Comparison of ENCODE assay signal across 1 cellular context in the genomic region with DNA sequence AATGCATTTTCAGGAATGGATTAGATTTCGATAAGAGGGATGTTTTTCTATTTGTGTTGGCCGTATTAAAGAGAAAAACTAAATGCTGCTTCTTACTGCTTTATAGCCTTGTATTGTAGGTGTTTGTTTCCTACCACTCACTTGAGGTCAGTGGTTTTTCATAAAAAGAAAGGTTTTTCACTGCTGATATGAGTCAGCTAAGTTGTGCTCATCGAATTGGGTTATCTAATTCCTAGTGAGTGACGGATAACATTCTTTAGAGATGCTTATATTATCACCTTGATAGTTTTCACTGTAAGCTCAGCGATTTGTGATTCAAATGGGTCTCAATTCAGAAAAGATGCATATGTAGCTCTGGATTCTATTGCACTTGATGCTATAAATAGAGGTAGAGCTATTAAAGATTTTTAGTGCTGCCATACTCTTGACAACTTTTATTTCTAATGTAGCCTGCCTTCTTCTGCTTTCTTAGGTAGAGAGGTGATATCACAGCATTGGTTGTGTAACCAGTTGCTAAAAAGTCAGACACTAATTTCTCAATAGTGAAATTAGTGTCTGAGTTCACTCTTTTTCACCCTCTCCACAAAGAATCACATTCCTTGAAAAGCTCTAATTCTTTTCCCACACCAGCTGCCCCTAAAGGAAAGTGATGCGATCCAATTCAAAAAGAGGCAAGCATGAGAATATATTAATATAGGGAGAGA.
TF ChIP-seq lines count a peak whose summit lies in the region.

No MANE protein-coding gene starts in this region.

TF ChIP-seq in GM12878, 131 proteins besides CTCF, POLR2A, EP300 and RAD21 (continued from another document):
- TF ChIP-seq SIN3A (IDR thresholded peaks at IDR 0.05; ENCODE audit: low read depth, low read length) (no peak), SIX5 (IDR thresholded peaks at IDR 0.05; ENCODE audit: low read depth, low read length, severe bottlenecking) (no peak), RUNX3 (IDR thresholded peaks at IDR 0.05; ENCODE audit: low read length) (peak; percentile 89), WRNIP1 (IDR thresholded peaks at IDR 0.05; ENCODE audit: borderline replicate concordance, low read depth, low read length) (no peak), BRCA1 (IDR thresholded peaks at IDR 0.05; ENCODE audit: low read depth, low read length) (no peak), HDAC2 (IDR thresholded peaks at IDR 0.05) (no peak), IKZF1 (conservative IDR thresholded peaks at IDR 0.05) (no peak), CHD1 (IDR thresholded peaks at IDR 0.05; ENCODE audit: low read depth, low read length) (no peak), NFXL1 (IDR thresholded peaks at IDR 0.05; ENCODE audit: borderline replicate concordance) (no peak)
- TF ChIP-seq, protein P1, sequence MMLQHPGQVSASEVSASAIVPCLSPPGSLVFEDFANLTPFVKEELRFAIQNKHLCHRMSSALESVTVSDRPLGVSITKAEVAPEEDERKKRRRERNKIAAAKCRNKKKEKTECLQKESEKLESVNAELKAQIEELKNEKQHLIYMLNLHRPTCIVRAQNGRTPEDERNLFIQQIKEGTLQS (IDR thresholded peaks at IDR 0.05; ENCODE audit: borderline replicate concordance, extremely low read depth, low read depth, low read length): no peak
- TF ChIP-seq, protein P2, sequence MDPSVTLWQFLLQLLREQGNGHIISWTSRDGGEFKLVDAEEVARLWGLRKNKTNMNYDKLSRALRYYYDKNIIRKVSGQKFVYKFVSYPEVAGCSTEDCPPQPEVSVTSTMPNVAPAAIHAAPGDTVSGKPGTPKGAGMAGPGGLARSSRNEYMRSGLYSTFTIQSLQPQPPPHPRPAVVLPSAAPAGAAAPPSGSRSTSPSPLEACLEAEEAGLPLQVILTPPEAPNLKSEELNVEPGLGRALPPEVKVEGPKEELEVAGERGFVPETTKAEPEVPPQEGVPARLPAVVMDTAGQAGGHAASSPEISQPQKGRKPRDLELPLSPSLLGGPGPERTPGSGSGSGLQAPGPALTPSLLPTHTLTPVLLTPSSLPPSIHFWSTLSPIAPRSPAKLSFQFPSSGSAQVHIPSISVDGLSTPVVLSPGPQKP (IDR thresholded peaks at IDR 0.05; ENCODE audit: low read depth, low read length): no peak
- TF ChIP-seq, protein P3, sequence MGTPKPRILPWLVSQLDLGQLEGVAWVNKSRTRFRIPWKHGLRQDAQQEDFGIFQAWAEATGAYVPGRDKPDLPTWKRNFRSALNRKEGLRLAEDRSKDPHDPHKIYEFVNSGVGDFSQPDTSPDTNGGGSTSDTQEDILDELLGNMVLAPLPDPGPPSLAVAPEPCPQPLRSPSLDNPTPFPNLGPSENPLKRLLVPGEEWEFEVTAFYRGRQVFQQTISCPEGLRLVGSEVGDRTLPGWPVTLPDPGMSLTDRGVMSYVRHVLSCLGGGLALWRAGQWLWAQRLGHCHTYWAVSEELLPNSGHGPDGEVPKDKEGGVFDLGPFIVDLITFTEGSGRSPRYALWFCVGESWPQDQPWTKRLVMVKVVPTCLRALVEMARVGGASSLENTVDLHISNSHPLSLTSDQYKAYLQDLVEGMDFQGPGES (IDR thresholded peaks at IDR 0.05): no peak
- TF ChIP-seq, protein P4, sequence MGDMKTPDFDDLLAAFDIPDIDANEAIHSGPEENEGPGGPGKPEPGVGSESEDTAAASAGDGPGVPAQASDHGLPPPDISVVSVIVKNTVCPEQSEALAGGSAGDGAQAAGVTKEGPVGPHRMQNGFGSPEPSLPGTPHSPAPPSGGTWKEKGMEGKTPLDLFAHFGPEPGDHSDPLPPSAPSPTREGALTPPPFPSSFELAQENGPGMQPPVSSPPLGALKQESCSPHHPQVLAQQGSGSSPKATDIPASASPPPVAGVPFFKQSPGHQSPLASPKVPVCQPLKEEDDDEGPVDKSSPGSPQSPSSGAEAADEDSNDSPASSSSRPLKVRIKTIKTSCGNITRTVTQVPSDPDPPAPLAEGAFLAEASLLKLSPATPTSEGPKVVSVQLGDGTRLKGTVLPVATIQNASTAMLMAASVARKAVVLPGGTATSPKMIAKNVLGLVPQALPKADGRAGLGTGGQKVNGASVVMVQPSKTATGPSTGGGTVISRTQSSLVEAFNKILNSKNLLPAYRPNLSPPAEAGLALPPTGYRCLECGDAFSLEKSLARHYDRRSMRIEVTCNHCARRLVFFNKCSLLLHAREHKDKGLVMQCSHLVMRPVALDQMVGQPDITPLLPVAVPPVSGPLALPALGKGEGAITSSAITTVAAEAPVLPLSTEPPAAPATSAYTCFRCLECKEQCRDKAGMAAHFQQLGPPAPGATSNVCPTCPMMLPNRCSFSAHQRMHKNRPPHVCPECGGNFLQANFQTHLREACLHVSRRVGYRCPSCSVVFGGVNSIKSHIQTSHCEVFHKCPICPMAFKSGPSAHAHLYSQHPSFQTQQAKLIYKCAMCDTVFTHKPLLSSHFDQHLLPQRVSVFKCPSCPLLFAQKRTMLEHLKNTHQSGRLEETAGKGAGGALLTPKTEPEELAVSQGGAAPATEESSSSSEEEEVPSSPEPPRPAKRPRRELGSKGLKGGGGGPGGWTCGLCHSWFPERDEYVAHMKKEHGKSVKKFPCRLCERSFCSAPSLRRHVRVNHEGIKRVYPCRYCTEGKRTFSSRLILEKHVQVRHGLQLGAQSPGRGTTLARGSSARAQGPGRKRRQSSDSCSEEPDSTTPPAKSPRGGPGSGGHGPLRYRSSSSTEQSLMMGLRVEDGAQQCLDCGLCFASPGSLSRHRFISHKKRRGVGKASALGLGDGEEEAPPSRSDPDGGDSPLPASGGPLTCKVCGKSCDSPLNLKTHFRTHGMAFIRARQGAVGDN (IDR thresholded peaks at IDR 0.05): no peak
- TF ChIP-seq, protein P5, sequence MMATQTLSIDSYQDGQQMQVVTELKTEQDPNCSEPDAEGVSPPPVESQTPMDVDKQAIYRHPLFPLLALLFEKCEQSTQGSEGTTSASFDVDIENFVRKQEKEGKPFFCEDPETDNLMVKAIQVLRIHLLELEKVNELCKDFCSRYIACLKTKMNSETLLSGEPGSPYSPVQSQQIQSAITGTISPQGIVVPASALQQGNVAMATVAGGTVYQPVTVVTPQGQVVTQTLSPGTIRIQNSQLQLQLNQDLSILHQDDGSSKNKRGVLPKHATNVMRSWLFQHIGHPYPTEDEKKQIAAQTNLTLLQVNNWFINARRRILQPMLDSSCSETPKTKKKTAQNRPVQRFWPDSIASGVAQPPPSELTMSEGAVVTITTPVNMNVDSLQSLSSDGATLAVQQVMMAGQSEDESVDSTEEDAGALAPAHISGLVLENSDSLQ (IDR thresholded peaks at IDR 0.05): peak; percentile 65
